ENCODE assay signal across 8 cellular contexts in the genomic region with DNA sequence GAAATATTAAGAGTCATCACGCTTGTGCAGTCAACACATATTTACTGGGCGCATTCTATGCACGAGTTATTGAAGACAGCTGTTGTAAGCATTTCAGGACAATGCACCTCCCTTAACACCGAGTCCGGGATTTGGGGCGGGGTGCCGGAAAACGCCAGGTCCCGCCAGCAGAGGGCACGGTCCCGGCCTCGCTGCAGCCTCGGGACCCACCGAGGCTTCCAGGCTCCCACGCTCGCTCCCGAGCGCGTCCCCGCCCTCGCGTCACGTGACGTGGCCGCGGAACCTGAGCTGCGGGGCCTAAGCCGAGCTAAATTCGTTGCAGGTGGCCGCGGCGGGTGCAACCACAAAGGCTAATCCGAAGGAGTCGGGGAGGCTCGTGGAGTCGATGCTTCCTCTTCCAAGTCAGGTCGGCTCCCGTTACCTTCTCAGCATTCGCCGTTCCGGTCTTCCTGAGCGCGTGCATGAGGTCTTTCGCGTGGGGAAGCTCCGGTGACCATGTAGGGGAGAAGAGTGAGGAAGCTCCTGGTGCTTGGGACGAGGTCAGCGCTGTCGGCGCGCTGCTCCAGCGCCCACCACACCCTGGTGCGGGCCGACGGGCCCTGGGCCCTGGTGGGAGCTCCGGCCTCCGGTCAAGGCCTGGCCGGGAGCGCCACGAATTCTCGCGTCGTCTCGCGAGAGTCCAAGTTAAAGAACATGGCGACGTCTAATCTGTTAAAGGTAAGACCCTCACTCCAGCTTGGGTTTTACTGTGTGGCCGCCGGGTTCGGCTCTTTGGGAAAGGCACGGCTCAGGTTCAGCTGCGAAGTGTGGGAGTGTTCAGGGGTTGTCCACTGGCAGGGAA. TPM values are rescaled to one million over a fixed set of nuclear protein-coding genes. Genes with fewer than 3 reads are reported as not detected.
DNase-seq lines count a peak whose midpoint lies in the region; ATAC-seq and TF ChIP-seq lines count a peak whose summit lies in the region.

Gene CUL5, plus strand, starts transcription at position 243 of the 841 bp plus-strand sequence. Its CDS starts 451 bp downstream, at position 694.

- POLR2A ChIA-PET in SK-N-SH (lab: Yijun Ruan, JAX) = interaction anchor here (0.6 to 1.7 kb wide), 8 partner anchors 9 to 214 kb away, joined by 3 to 13 read pairs (median 4); partner anchors contain the start of genes ATM, NPAT and RAB39A

- peaks cover 8 to 11% of the 10 kb centered on the region in 2 experiments; a peak in 3 of 4 replicates for H3K4me1 ChIP-seq in SK-N-SH (ENCODE audit: control insufficient read depth in 1 of 2, insufficient read depth in 2 of 2, low read depth in 1 of 2, low read length in 1 of 2)
- peaks cover 25% of the 10 kb centered on the region for H3K4me1 ChIP-seq in osteoblast (ENCODE audit: insufficient read depth, low read length)
- peaks cover 31 to 39% of the 10 kb centered on the region in 2 donors for H3K4me1 ChIP-seq in thoracic aorta (ENCODE audit: control insufficient read depth in 1 of 2, low read depth in 2 of 2)

- no peaks in the 10 kb centered on the region for H3K9me2 ChIP-seq in SK-N-SH

- peak; percentile 98 for ATAC-seq in thoracic aorta (ENCODE audit: insufficient number of reproducible peaks, low FRiP score, low read depth)

- H3K36me3 ChIP-seq in SK-N-SH (replicated peaks in 1 of 2; ENCODE audit: control insufficient read depth in 1 of 2, insufficient read depth in 2 of 2, low read length in 1 of 2) (peaks cover 0 to 8% of the 10 kb centered on the region in 2 experiments), osteoblast (ENCODE audit: insufficient read depth, low read length) (no peaks in the 10 kb centered on the region), thoracic aorta (no peaks in the 10 kb centered on the region)

- peak; percentile 63 for TF ChIP-seq RAD21 in SK-N-SH (IDR thresholded peaks at IDR 0.05; ENCODE audit: low read length)

- CTCF ChIA-PET in SK-N-SH (lab: Yijun Ruan, JAX) = interaction anchor here (0.6 to 1.8 kb wide), 33 partner anchors 8 to 589 kb away, joined by 3 to 8 read pairs (median 4); partner anchors contain the start of genes ATM and NPAT

- peak within 1 kb of the TSS; percentile 100 for H3K9ac ChIP-seq in SK-N-SH

- peaks cover 9% of the 10 kb centered on the region; the same call in 1 of the 2 replicates for H3K36me3 Mint-ChIP-seq in HFFc6 (ENCODE audit: low read depth)
- peaks cover 7% of the 10 kb centered on the region for H3K36me3 Mint-ChIP-seq in activated naive CD4-positive, alpha-beta T cell treated with anti-CD3 and anti-CD28 coated beads, Interleukin-2, amount 50 U/mL, for 24 hours

- H3K4me3 Mint-ChIP-seq in HFFc6 = peak within 1 kb of the TSS; percentile 97
- H3K4me3 Mint-ChIP-seq in activated naive CD4-positive, alpha-beta T cell treated with anti-CD3 and anti-CD28 coated beads, Interleukin-2, amount 50 U/mL, for 24 hours = peak within 1 kb of the TSS; percentile 94

- H2AFZ ChIP-seq in SK-N-SH (ENCODE audit: low read depth) = peak within 1 kb of the TSS; percentile 97
- peak within 1 kb of the TSS; percentile 100 for H2AFZ ChIP-seq in osteoblast (ENCODE audit: low read length)

- DNase-seq in GM10266 (ENCODE audit: extremely low spot score) (peak; percentile 87), HFFc6 (peak; percentile 87), NAMALWA (ENCODE audit: low spot score) (peak; percentile 93), SK-N-SH (peak; percentile 95), glomerular endothelial cell (ENCODE audit: extremely low read depth, low read depth, low spot score) (peak; percentile 61), osteoblast (ENCODE audit: insufficient read length, low spot score, missing footprints) (peak; percentile 97), thoracic aorta (ENCODE audit: low spot score) (peak; percentile 69)

- H3K27me3 Mint-ChIP-seq in HFFc6 (ENCODE audit: insufficient read depth) = no peaks in the 10 kb centered on the region
- H3K27me3 Mint-ChIP-seq in activated naive CD4-positive, alpha-beta T cell treated with anti-CD3 and anti-CD28 coated beads, Interleukin-2, amount 50 U/mL, for 24 hours = no peaks in the 10 kb centered on the region

- H3K79me2 ChIP-seq in SK-N-SH (ENCODE audit: insufficient read depth) (peaks cover 51% of the 10 kb centered on the region), osteoblast (ENCODE audit: insufficient read depth, low read length) (peaks cover 52% of the 10 kb centered on the region)

- H3K27ac ChIP-seq in SK-N-SH (ENCODE audit: low read depth in 2 of 2, low read length in 1 of 2) = peak within 1 kb of the TSS; percentile 97 to 98
- peak within 1 kb of the TSS; percentile 100 for H3K27ac ChIP-seq in osteoblast (ENCODE audit: low read depth, low read length)
- peak within 1 kb of the TSS; percentile 89 to 97 for H3K27ac ChIP-seq in thoracic aorta

- H3K27ac Mint-ChIP-seq in HFFc6 = peak within 1 kb of the TSS; percentile 97
- peak within 1 kb of the TSS; percentile 96 for H3K27ac Mint-ChIP-seq in activated naive CD4-positive, alpha-beta T cell treated with anti-CD3 and anti-CD28 coated beads, Interleukin-2, amount 50 U/mL, for 24 hours

- H3K4me3 ChIP-seq in SK-N-SH (ENCODE audit: low read depth in 2 of 2, low read length in 1 of 2) = peak within 1 kb of the TSS; percentile 85 to 92
- H3K4me3 ChIP-seq in osteoblast (ENCODE audit: insufficient read depth, low read length) = peak within 1 kb of the TSS; percentile 99
- H3K4me3 ChIP-seq in thoracic aorta = peak within 1 kb of the TSS; percentile 95

- whole genome bisulfite sequencing in SK-N-SH (ENCODE audit: low lambda C conversion rate) = 2% methylated on average over 23 of the region's 72 CpGs

- no peaks in the 10 kb centered on the region for H3F3A ChIP-seq in SK-N-SH (replicated peaks; ENCODE audit: insufficient read depth)

- TF ChIP-seq EP300 in SK-N-SH (IDR thresholded peaks at IDR 0.05; ENCODE audit: borderline replicate concordance in 1 of 2, low read depth in 1 of 2, low read length in 1 of 2) = no peak; a peak in 1 of 4 replicates

- H4K20me1 ChIP-seq in SK-N-SH (ENCODE audit: insufficient read depth) (peaks cover 34% of the 10 kb centered on the region), osteoblast (ENCODE audit: insufficient read depth, low read length) (peaks cover 29% of the 10 kb centered on the region)

- TF ChIP-seq CTCF in GM10266 (IDR thresholded peaks at IDR 0.05; ENCODE audit: control insufficient read depth, insufficient read depth, low read depth, missing control alignments) (peak; percentile 85), HFFc6 (IDR thresholded peaks at IDR 0.05) (peak; percentile 93), SK-N-SH (IDR thresholded peaks at IDR 0.05) (peak; percentile 84), osteoblast (IDR thresholded peaks at IDR 0.05; ENCODE audit: extremely low read depth, low read depth, low read length) (peak; percentile 84), thoracic aorta (IDR thresholded peaks at IDR 0.05) (peak; percentile 85)

- peak within 1 kb of the TSS; percentile 86 for H3K4me2 ChIP-seq in SK-N-SH
- H3K4me2 ChIP-seq in osteoblast (ENCODE audit: insufficient read depth, low read length) = peak within 1 kb of the TSS; percentile 84

- H3K4me1 Mint-ChIP-seq in HFFc6 (ENCODE audit: low read depth) = peaks cover 18% of the 10 kb centered on the region
- peaks cover 23% of the 10 kb centered on the region for H3K4me1 Mint-ChIP-seq in activated naive CD4-positive, alpha-beta T cell treated with anti-CD3 and anti-CD28 coated beads, Interleukin-2, amount 50 U/mL, for 24 hours

- no peaks in the 10 kb centered on the region for H3K9me3 Mint-ChIP-seq in HFFc6
- H3K9me3 Mint-ChIP-seq in activated naive CD4-positive, alpha-beta T cell treated with anti-CD3 and anti-CD28 coated beads, Interleukin-2, amount 50 U/mL, for 24 hours = no peaks in the 10 kb centered on the region

- H3K27me3 ChIP-seq in SK-N-SH (ENCODE audit: insufficient read depth) (no peaks in the 10 kb centered on the region), osteoblast (ENCODE audit: insufficient read depth, low read length) (no peaks in the 10 kb centered on the region), thoracic aorta (replicated peaks; ENCODE audit: insufficient read depth) (no peaks in the 10 kb centered on the region)

- H3K9me3 ChIP-seq in SK-N-SH (no peaks in the 10 kb centered on the region), osteoblast (ENCODE audit: low read depth, low read length) (no peaks in the 10 kb centered on the region), thoracic aorta (no peaks in the 10 kb centered on the region)

TF ChIP-seq in SK-N-SH, 30 proteins besides CTCF, POLR2A, EP300 and RAD21 (continues in another document):
- TF ChIP-seq SMC3 (IDR thresholded peaks at IDR 0.05; ENCODE audit: low read depth, low read length) (peak; percentile 68), RFX5 (IDR thresholded peaks at IDR 0.05; ENCODE audit: low read length) (no peak), JUND (IDR thresholded peaks at IDR 0.05) (no peak), NFIC (IDR thresholded peaks at IDR 0.05; ENCODE audit: borderline replicate concordance) (no peak), FOXM1 (IDR thresholded peaks at IDR 0.05; ENCODE audit: low read depth) (no peak), MXI1 (IDR thresholded peaks at IDR 0.05; ENCODE audit: low read depth, low read length) (no peak; the same call in none of the 2 replicates), CHD2 (IDR thresholded peaks at IDR 0.05; ENCODE audit: low read length, partially characterized antibody) (peak; percentile 99)
- TF ChIP-seq, protein P1, sequence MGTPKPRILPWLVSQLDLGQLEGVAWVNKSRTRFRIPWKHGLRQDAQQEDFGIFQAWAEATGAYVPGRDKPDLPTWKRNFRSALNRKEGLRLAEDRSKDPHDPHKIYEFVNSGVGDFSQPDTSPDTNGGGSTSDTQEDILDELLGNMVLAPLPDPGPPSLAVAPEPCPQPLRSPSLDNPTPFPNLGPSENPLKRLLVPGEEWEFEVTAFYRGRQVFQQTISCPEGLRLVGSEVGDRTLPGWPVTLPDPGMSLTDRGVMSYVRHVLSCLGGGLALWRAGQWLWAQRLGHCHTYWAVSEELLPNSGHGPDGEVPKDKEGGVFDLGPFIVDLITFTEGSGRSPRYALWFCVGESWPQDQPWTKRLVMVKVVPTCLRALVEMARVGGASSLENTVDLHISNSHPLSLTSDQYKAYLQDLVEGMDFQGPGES (IDR thresholded peaks at IDR 0.05; ENCODE audit: low read depth, low read length) = no peak
- TF ChIP-seq, protein P2, sequence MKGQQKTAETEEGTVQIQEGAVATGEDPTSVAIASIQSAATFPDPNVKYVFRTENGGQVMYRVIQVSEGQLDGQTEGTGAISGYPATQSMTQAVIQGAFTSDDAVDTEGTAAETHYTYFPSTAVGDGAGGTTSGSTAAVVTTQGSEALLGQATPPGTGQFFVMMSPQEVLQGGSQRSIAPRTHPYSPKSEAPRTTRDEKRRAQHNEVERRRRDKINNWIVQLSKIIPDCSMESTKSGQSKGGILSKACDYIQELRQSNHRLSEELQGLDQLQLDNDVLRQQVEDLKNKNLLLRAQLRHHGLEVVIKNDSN (IDR thresholded peaks at IDR 0.05; ENCODE audit: borderline replicate concordance, low read depth) = peak; percentile 98

RNA-seq across cellular contexts. Expression of gene CUL5, which starts in this region (rescaled TPM):
- total RNA-seq in HFFc6 (2021; fragmentation: NEBNext Ultra II Directional; extraction: Animal tissue kit (Norgen Biotek cat#: 25700)) = 10 to 100 TPM; 32.3 to 38.4 (median 36.2) TPM
- 6.8 and 8.0 TPM in 2 replicates for polyA plus RNA-seq in SK-N-SH (2012; rRNA removed)
- 8.4 and 8.9 TPM in 2 replicates for polyA plus RNA-seq in SK-N-SH (2012; cell fraction: cytosol; rRNA removed)
- 10.4 and 11.1 TPM in 2 replicates for polyA plus RNA-seq in SK-N-SH (2012; cell fraction: nucleus; rRNA removed)
- total RNA-seq in glomerular endothelial cell = 25.8 and 27.1 TPM in 2 replicates
- 44.5 and 45.2 TPM in 2 replicates for total RNA-seq in osteoblast
- total RNA-seq in thoracic aorta = 10 to 100 TPM; 22.7 to 27.0 TPM

Comparison
In these comparisons a context has a peak if more than half of its experiments do, and no peak if none do; other contexts are left out.
1. Peak in every context shown above with its lines: DNase-seq, ATAC-seq, H3K4me3 ChIP-seq and H3K27ac ChIP-seq.